25 cellular contexts compared by ENCODE assay signal in genomic region chr14:94635143-94635542, GRCh38. TPM values are rescaled to one million over a fixed set of nuclear protein-coding genes. Genes with fewer than 3 reads are reported as not detected.
DNase-seq lines count a peak whose midpoint lies in the region; ATAC-seq, FAIRE-seq and TF ChIP-seq lines count a peak whose summit lies in the region.
"Had no signal": no experiment of that assay in that cellular context is flagged by ENCODE, and none has a peak within 500 bp of the region (broad histone marks: within the 10 kb centered on the region; RNA-seq: fewer than 3 reads in every experiment).

No MANE protein-coding gene starts in this region.

- BruUV-seq in HepG2 (replicated peaks; lab: Mats Ljungman, UMichigan): no TSS peak

- no peaks in the 10 kb centered on the region for H3K27me3 ChIP-seq in HepG2 (ENCODE audit: control insufficient read depth in 1 of 2, insufficient read depth in 2 of 2, low read length in 2 of 2)
- no peaks in the 10 kb centered on the region for H3K27me3 ChIP-seq in parathyroid adenoma (ENCODE audit: control insufficient read depth, insufficient read depth, low read length)
- H3K27me3 ChIP-seq: BE2C, BLaER1 had no signal

- intact Hi-C loops in HepG2 (cut with micrococcal nuclease; ENCODE audit: unreplicated experiment): no loop called here

- no peak for ATAC-seq in HepG2

- CTCF ChIA-PET in HepG2 (lab: Yijun Ruan, JAX; ENCODE audit: low intra/inter-chr PET ratio, low total read pairs): no interaction called here

- H3K9ac ChIP-seq in HepG2 (ENCODE audit: insufficient read depth, low read depth, low read length) (no peak overlapping the region), parathyroid adenoma (no peak overlapping the region)
- H3K9ac ChIP-seq: BLaER1 had no signal

- POLR2A ChIA-PET in HepG2 (lab: Yijun Ruan, JAX): no interaction called here

- H3K9me3 ChIP-seq in HepG2 (ENCODE audit: low read length) (no peaks in the 10 kb centered on the region), parathyroid adenoma (ENCODE audit: control insufficient read depth, low read length) (no peaks in the 10 kb centered on the region)
- H3K9me3 ChIP-seq: BE2C, BLaER1 had no signal

- FAIRE-seq in HepG2 (lab: Jason Lieb, UNC): no peak
- no peak for FAIRE-seq in H54 (lab: Jason Lieb, UNC)
- FAIRE-seq: G401.6, GM12891, GM19239 had no signal

- TF ChIP-seq CTCF in HepG2 (CRISPR knock-in tag; IDR thresholded peaks at IDR 0.05) (no peak), parathyroid adenoma (IDR thresholded peaks at IDR 0.05) (no peak)

- peaks cover 90% of the 10 kb centered on the region for H3K4me1 ChIP-seq in HepG2 (ENCODE audit: insufficient read depth, low read length)
- peaks cover 12% of the 10 kb centered on the region for H3K4me1 ChIP-seq in parathyroid adenoma
- H3K4me1 ChIP-seq: BE2C, BLaER1 had no signal

- H3K27ac ChIP-seq in HepG2 (ENCODE audit: extremely low read length, insufficient read depth, low read length): no peak overlapping the region
- H3K27ac ChIP-seq in parathyroid adenoma: peak overlapping the region; percentile 43
- H3K27ac ChIP-seq: BLaER1 had no signal

- in situ Hi-C loops in HepG2 (cut with HindIII; ENCODE audit: extremely low pct_ligation_motif_present, low pct_unique_long_range_greater_than_20kb): no loop called here

- TF ChIP-seq EP300 in HepG2 (IDR thresholded peaks at IDR 0.05; ENCODE audit: low read depth in 2 of 2, low read length in 2 of 2) (no peak), HepG2 (CRISPR knock-in tag; IDR thresholded peaks at IDR 0.05; ENCODE audit: borderline replicate concordance) (no peak)

- H3K79me2 ChIP-seq in HepG2 (ENCODE audit: insufficient read depth, low read length): no peaks in the 10 kb centered on the region
- no peaks in the 10 kb centered on the region for H3K79me2 ChIP-seq in parathyroid adenoma

- TF ChIP-seq RAD21 in HepG2 (CRISPR knock-in tag; IDR thresholded peaks at IDR 0.05): no peak

- TF ChIP-seq POLR2A in HepG2 (IDR thresholded peaks at IDR 0.05; ENCODE audit: insufficient read depth in 1 of 2, low read depth in 2 of 2, low read length in 2 of 2) (no peak), H54 (IDR thresholded peaks at IDR 0.05; ENCODE audit: low read depth, low read length) (no peak)

- 40% methylated on average over 1 of the region's 1 CpG for WGBS in HepG2 (ENCODE audit: low lambda C conversion rate)

- H3K36me3 ChIP-seq in HepG2 (replicated peaks in 1 of 2; ENCODE audit: control insufficient read depth in 1 of 2, insufficient read depth in 2 of 2, low read length in 2 of 2): no peaks in the 10 kb centered on the region
- H3K36me3 ChIP-seq in parathyroid adenoma (ENCODE audit: control insufficient read depth, insufficient read depth, low read length): no peaks in the 10 kb centered on the region
- H3K36me3 ChIP-seq: BE2C, BLaER1 had no signal

- H3K4me3 ChIP-seq in HepG2 (replicated peaks in 1 of 3; ENCODE audit: insufficient read depth in 1 of 3, low read depth in 2 of 3, low read length in 3 of 3) (no peak overlapping the region), parathyroid adenoma (ENCODE audit: low read depth, low read length) (no peak overlapping the region)
- H3K4me3 ChIP-seq: BLaER1 had no signal

- H3K4me2 ChIP-seq in HepG2 (ENCODE audit: low read depth, low read length) (no peak overlapping the region), parathyroid adenoma (ENCODE audit: low read length) (no peak overlapping the region)
- H3K4me2 ChIP-seq: BLaER1 had no signal

- DNase-seq in HepG2 (ENCODE audit: low spot score) (no peak), H54 (ENCODE audit: insufficient read length, low spot score) (no peak), NCI-H526 (lab: John Stamatoyannopoulos, UW) (no peak), DMS79 treated with DMSO at 0.1 percent for 48 hours (lab: John Stamatoyannopoulos, UW) (no peak)
- DNase-seq: 8988T; ACHN; BE2C; C1 segment of cervical spinal cord; CD4-positive, alpha-beta memory T cell; CD4-positive, CD25-positive, alpha-beta regulatory T cell; CD8-positive, alpha-beta memory T cell; COR-L47; DMS 273 treated with DMSO at 0.1 percent for 48 hours; DMS153; DMS53; DMS79; GF-D8 had no signal

- H4K20me1 ChIP-seq in HepG2 (ENCODE audit: insufficient read depth, low read length): no peaks in the 10 kb centered on the region
- H4K20me1 ChIP-seq: BLaER1 had no signal

- H2AFZ ChIP-seq in HepG2 (ENCODE audit: low read length): no peak overlapping the region
- H2AFZ ChIP-seq in parathyroid adenoma: peak overlapping the region; percentile 68

TF ChIP-seq in HepG2, 621 proteins besides CTCF, POLR2A, EP300 and RAD21:
- TF ChIP-seq MAFF (IDR thresholded peaks at IDR 0.05; ENCODE audit: low read depth, low read length) (peak; percentile 63), MAFK (conservative IDR thresholded peaks at IDR 0.05 in 1 of 2, IDR thresholded peaks at IDR 0.05 in 1 of 2; ENCODE audit: low read length in 2 of 2) (peak; percentile 61 to 69), ZFP36L2 (CRISPR knock-in tag; IDR thresholded peaks at IDR 0.05) (no peak), MZF1 (CRISPR knock-in tag; IDR thresholded peaks at IDR 0.05; ENCODE audit: borderline replicate concordance) (no peak), ZFP90 (CRISPR knock-in tag; IDR thresholded peaks at IDR 0.05; ENCODE audit: borderline replicate concordance) (no peak)
- TF ChIP-seq, protein P1, sequence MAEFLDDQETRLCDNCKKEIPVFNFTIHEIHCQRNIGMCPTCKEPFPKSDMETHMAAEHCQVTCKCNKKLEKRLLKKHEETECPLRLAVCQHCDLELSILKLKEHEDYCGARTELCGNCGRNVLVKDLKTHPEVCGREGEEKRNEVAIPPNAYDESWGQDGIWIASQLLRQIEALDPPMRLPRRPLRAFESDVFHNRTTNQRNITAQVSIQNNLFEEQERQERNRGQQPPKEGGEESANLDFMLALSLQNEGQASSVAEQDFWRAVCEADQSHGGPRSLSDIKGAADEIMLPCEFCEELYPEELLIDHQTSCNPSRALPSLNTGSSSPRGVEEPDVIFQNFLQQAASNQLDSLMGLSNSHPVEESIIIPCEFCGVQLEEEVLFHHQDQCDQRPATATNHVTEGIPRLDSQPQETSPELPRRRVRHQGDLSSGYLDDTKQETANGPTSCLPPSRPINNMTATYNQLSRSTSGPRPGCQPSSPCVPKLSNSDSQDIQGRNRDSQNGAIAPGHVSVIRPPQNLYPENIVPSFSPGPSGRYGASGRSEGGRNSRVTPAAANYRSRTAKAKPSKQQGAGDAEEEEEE (CRISPR knock-in tag; IDR thresholded peaks at IDR 0.05; ENCODE audit: borderline replicate concordance): no peak

RNA-seq across cellular contexts. Expression of gene SERPINA3, which starts 23.0 kb away (rescaled TPM):
- total RNA-seq in HepG2 (2016; rRNA removed; fragmentation: Illumina TruSeq; extraction: Trizol): 433 and 825 TPM in 2 replicates
- total RNA-seq in HepG2 (2016; cell fraction: cytosol; rRNA removed; fragmentation: Illumina TruSeq; extraction: Trizol; ENCODE audit: low read depth): 141 and 152 TPM in 2 replicates
- 426 and 840 TPM in 2 replicates for total RNA-seq in HepG2 (2016; cell fraction: insoluble cytoplasmic fraction; rRNA removed; fragmentation: Illumina TruSeq; extraction: Trizol)
- total RNA-seq in HepG2 (2016; cell fraction: membrane; rRNA removed; fragmentation: Illumina TruSeq; extraction: Trizol): 232 and 248 TPM in 2 replicates
- total RNA-seq in HepG2 (2016; cell fraction: nucleus; rRNA removed; fragmentation: Illumina TruSeq; extraction: Trizol): 726 and 813 TPM in 2 replicates
- polyA plus RNA-seq in HepG2 (2011; rRNA removed): 2,200 and 3,367 TPM in 2 replicates
- polyA plus RNA-seq in HepG2 (2011; cell fraction: cytosol; rRNA removed): 3,577 and 4,656 TPM in 2 replicates
- 1,545 and 2,325 TPM in 2 replicates for polyA plus RNA-seq in HepG2 (2011; cell fraction: nucleus; rRNA removed)
- polyA plus RNA-seq in HepG2 (2012): 306 and 2,041 TPM in 2 replicates
- 168 and 171 TPM in 2 replicates for polyA plus RNA-seq in HepG2 (2016; cell fraction: cytosol; fragmentation: Illumina TruSeq; extraction: Trizol; ENCODE audit: low read depth)
- 463 and 467 TPM in 2 replicates for polyA plus RNA-seq in HepG2 (2016; cell fraction: insoluble cytoplasmic fraction; fragmentation: Illumina TruSeq; extraction: Trizol; ENCODE audit: low read depth)
- polyA plus RNA-seq in HepG2 (2016; cell fraction: membrane; fragmentation: Illumina TruSeq; extraction: Trizol; ENCODE audit: low read depth): 216 and 234 TPM in 2 replicates
- polyA plus RNA-seq in HepG2 (2016; cell fraction: nucleus; fragmentation: Illumina TruSeq; extraction: Trizol; ENCODE audit: insufficient read depth, low read depth): 1,122 and 1,162 TPM in 2 replicates
- 0.47 and 1,312 TPM in 2 replicates for polyA minus RNA-seq in HepG2 (2011; rRNA and poly(A)+ RNA removed; ENCODE audit: low replicate concordance)
- polyA minus RNA-seq in HepG2 (2011; cell fraction: cytosol; rRNA and poly(A)+ RNA removed): 680 and 1,323 TPM in 2 replicates
- polyA minus RNA-seq in HepG2 (2011; cell fraction: nucleus; rRNA and poly(A)+ RNA removed): 461 and 851 TPM in 2 replicates
- total RNA-seq: CD4-positive, alpha-beta memory T cell; CD4-positive, CD25-positive, alpha-beta regulatory T cell; CD8-positive, alpha-beta memory T cell had no signal
- polyA plus RNA-seq: CD14-positive monocyte; CD4-positive, alpha-beta memory T cell; CD4-positive, CD25-positive, alpha-beta regulatory T cell; CD8-positive, alpha-beta memory T cell had no signal

RNA-seq across cellular contexts. Expression of gene SERPINA5, which starts 53.9 kb away (rescaled TPM):
- 237 and 498 TPM in 2 replicates for total RNA-seq in HepG2 (2016; rRNA removed; fragmentation: Illumina TruSeq; extraction: Trizol)
- 71.6 and 82.2 TPM in 2 replicates for total RNA-seq in HepG2 (2016; cell fraction: cytosol; rRNA removed; fragmentation: Illumina TruSeq; extraction: Trizol; ENCODE audit: low read depth)
- total RNA-seq in HepG2 (2016; cell fraction: insoluble cytoplasmic fraction; rRNA removed; fragmentation: Illumina TruSeq; extraction: Trizol): 219 and 507 TPM in 2 replicates
- 187 and 205 TPM in 2 replicates for total RNA-seq in HepG2 (2016; cell fraction: membrane; rRNA removed; fragmentation: Illumina TruSeq; extraction: Trizol)
- 372 and 429 TPM in 2 replicates for total RNA-seq in HepG2 (2016; cell fraction: nucleus; rRNA removed; fragmentation: Illumina TruSeq; extraction: Trizol)
- polyA plus RNA-seq in HepG2 (2011; rRNA removed): 449 and 569 TPM in 2 replicates
- 331 and 435 TPM in 2 replicates for polyA plus RNA-seq in HepG2 (2011; cell fraction: cytosol; rRNA removed)
- polyA plus RNA-seq in HepG2 (2011; cell fraction: nucleus; rRNA removed): 165 and 220 TPM in 2 replicates
- polyA plus RNA-seq in HepG2 (2012): 423 and 569 TPM in 2 replicates
- polyA plus RNA-seq in HepG2 (2016; cell fraction: cytosol; fragmentation: Illumina TruSeq; extraction: Trizol; ENCODE audit: low read depth): 81.2 and 88.3 TPM in 2 replicates
- polyA plus RNA-seq in HepG2 (2016; cell fraction: insoluble cytoplasmic fraction; fragmentation: Illumina TruSeq; extraction: Trizol; ENCODE audit: low read depth): 241 and 254 TPM in 2 replicates
- polyA plus RNA-seq in HepG2 (2016; cell fraction: membrane; fragmentation: Illumina TruSeq; extraction: Trizol; ENCODE audit: low read depth): 159 and 171 TPM in 2 replicates
- 573 and 590 TPM in 2 replicates for polyA plus RNA-seq in HepG2 (2016; cell fraction: nucleus; fragmentation: Illumina TruSeq; extraction: Trizol; ENCODE audit: insufficient read depth, low read depth)
- polyA minus RNA-seq in HepG2 (2011; rRNA and poly(A)+ RNA removed; ENCODE audit: low replicate concordance): 0.30 and 414 TPM in 2 replicates
- polyA minus RNA-seq in HepG2 (2011; cell fraction: cytosol; rRNA and poly(A)+ RNA removed): 176 and 231 TPM in 2 replicates
- 87.0 and 105 TPM in 2 replicates for polyA minus RNA-seq in HepG2 (2011; cell fraction: nucleus; rRNA and poly(A)+ RNA removed)
- total RNA-seq: A673; CD4-positive, alpha-beta memory T cell; CD4-positive, CD25-positive, alpha-beta regulatory T cell; CD8-positive, alpha-beta memory T cell had no signal
- polyA plus RNA-seq: AG04450; CD14-positive monocyte; CD4-positive, alpha-beta memory T cell; CD4-positive, CD25-positive, alpha-beta regulatory T cell; CD8-positive, alpha-beta memory T cell had no signal
